ENCODE assay signal across 8 cellular contexts in the genomic region with DNA sequence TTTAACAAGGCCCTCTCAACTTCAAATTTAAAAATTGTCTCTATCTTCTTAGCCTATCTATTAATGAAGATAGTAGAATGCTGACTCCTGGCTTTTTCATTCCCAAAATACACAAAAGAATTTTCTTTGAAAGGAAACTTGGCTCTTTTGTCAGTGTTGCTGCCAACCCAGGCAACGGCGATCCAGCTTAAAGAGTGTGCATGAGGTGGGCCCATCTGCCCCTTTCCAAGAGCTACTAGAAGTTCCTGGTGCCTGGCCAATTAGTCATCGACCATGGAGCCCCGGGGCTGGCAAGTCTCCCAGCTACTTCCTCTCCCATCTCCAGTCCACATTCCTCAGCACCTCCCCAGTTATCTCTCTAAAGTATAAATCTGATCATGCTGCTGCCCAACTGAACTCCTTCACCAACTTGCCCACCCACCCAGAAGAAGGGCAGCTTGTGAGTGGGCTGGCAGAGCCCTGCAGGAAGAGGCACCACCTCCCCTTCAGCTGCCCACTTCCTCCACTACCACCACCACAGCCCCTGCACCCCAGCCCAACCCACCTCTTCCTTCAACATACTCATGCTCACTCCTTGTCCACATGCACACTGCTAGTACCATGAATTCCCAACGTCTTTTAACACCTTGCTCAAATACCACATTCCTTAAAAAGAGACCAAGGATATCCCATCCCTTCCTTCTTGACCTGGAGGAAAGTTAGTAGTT.
DNase-seq lines count a peak whose midpoint lies in the region; ATAC-seq and TF ChIP-seq lines count a peak whose summit lies in the region.

No MANE protein-coding gene starts in this region.

- no peak overlapping the region for H3K4me3 ChIP-seq in astrocyte of the cerebellum (ENCODE audit: low read depth, low read length)

- ATAC-seq in left lobe of liver (peak; percentile 44), GM18517 (IDR thresholded peaks at IDR 0.05; ENCODE audit: unreplicated experiment) (no peak)

- in situ Hi-C loops in astrocyte of the cerebellum (cut with HindIII; ENCODE audit: low sequenced_read_pairs), result no loop called here

- no peak for TF ChIP-seq CTCF in astrocyte of the cerebellum (IDR thresholded peaks at IDR 0.05; ENCODE audit: low read depth, low read length, missing control alignments)
- no peak for TF ChIP-seq CTCF in GM10248 (IDR thresholded peaks at IDR 0.05; ENCODE audit: control extremely low read depth, extremely low read depth, low read depth, missing control alignments)

- CTCF ChIA-PET in GM10248 (lab: Yijun Ruan, JAX), result no interaction called here

- DNase-seq in AG08396 (ENCODE audit: low spot score), result peak; percentile 62
- peak; percentile 38 for DNase-seq in HPDE6-E6E7 (ENCODE audit: extremely low spot score)
- DNase-seq in astrocyte of the cerebellum (ENCODE audit: low read depth), result peak; percentile 92
- DNase-seq in left lobe of liver (ENCODE audit: low spot score), result peak; percentile 50
- no peak for DNase-seq in germinal center (ENCODE audit: low spot score)
- DNase-seq in GM10248 (ENCODE audit: extremely low spot score), result no peak
- no peak for DNase-seq in NCI-H1105 (lab: John Stamatoyannopoulos, UW)

- POLR2A ChIA-PET in GM10248 (lab: Yijun Ruan, JAX), result no interaction called here

Comparison
In these comparisons a context has a peak if more than half of its experiments do, and no peak if none do; other contexts are left out.
1. DNase-seq: peak in AG08396 (single experiment), HPDE6-E6E7 (single experiment), astrocyte of the cerebellum (single experiment) and left lobe of liver (single experiment); none in germinal center (single experiment), GM10248 (single experiment) and NCI-H1105 (single experiment).